Comparison of ENCODE assay signal across 16 cellular contexts in the genomic region with DNA sequence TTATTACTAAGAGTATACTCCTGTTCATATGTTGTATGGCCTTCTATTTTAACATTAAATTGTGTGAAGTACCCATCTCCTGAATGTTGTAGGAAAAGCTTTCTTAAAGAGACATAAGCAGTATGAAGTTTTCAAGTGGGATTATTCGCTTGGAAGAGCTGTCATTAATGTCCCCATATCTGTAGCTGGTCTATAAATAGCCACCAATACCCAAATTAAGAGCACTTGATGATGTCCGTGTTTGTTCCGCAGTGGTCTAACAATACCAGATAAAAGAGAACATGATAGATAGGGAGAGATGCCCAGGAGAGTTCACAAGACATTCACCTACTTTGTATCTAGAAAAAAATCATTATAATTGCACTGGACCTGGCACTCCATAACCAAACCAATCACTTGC.
"Had no signal": no experiment of that assay in that cellular context is flagged by ENCODE, and none has a peak within 500 bp of the region (broad histone marks: within the 10 kb centered on the region; RNA-seq: fewer than 3 reads in every experiment).

No MANE protein-coding gene starts in this region.

- H3K4me1 ChIP-seq: foreskin keratinocyte, left lung, lower lobe of right lung had no signal

- DNase-seq: dermis blood vessel endothelial cell; dorsolateral prefrontal cortex; effector CD4-positive, alpha-beta T cell; effector memory CD4-positive, alpha-beta T cell; foreskin keratinocyte; heart right ventricle; hippocampal formation; left cardiac atrium; left lung; lower lobe of right lung; mesenchymal stem cell; mucosa of descending colon; naive B cell had no signal

- H3K36me3 ChIP-seq: esophagus muscularis mucosa, gastroesophageal sphincter, heart right ventricle, left lung, lower lobe of right lung had no signal

- H3K4me3 ChIP-seq: coronary artery, dorsolateral prefrontal cortex, esophagus muscularis mucosa, gastroesophageal sphincter, heart right ventricle, left lung, lower lobe of right lung, mucosa of descending colon had no signal

- H3K27ac ChIP-seq: coronary artery, dorsolateral prefrontal cortex, esophagus muscularis mucosa, foreskin keratinocyte, gastroesophageal sphincter, heart right ventricle, left lung, lower lobe of right lung had no signal

- H3K9me3 ChIP-seq: esophagus muscularis mucosa, gastroesophageal sphincter, mucosa of descending colon had no signal

- H3K27me3 ChIP-seq: dorsolateral prefrontal cortex, esophagus muscularis mucosa, gastroesophageal sphincter, heart right ventricle, left lung had no signal

- ATAC-seq: foreskin keratinocyte, gastroesophageal sphincter, mucosa of descending colon had no signal
